ENCODE assay signal across 19 cellular contexts in genomic region chr4:159242427-159242826, GRCh38.
DNase-seq lines count a peak whose midpoint lies in the region; ATAC-seq lines count a peak whose summit lies in the region.
"Had no signal": no experiment of that assay in that cellular context is flagged by ENCODE, and none has a peak within 500 bp of the region (broad histone marks: within the 10 kb centered on the region; RNA-seq: fewer than 3 reads in every experiment).

No MANE protein-coding gene starts in this region.

- H3K4me3 Mint-ChIP-seq in dendritic cell treated with granulocyte-macrophage colony-stimulating factor and Interleukin-4, amounts not matched to agents 40 ng/mL and 50 ng/mL, for 4 days = peak overlapping the region; percentile 45
- H3K4me3 Mint-ChIP-seq: CD4-positive, alpha-beta memory T cell had no signal

- H3K4me1 Mint-ChIP-seq in dendritic cell treated with granulocyte-macrophage colony-stimulating factor and Interleukin-4, amounts not matched to agents 40 ng/mL and 50 ng/mL, for 4 days (ENCODE audit: low read depth) = peaks cover 20% of the 10 kb centered on the region

- H3K9me3 Mint-ChIP-seq in dendritic cell treated with granulocyte-macrophage colony-stimulating factor and Interleukin-4, amounts not matched to agents 40 ng/mL and 50 ng/mL, for 4 days = no peaks in the 10 kb centered on the region
- H3K9me3 Mint-ChIP-seq: CD4-positive, alpha-beta memory T cell had no signal

- ATAC-seq in left lobe of liver = no peak
- ATAC-seq in GM21515 (IDR thresholded peaks at IDR 0.05; ENCODE audit: unreplicated experiment) = no peak
- ATAC-seq: GM12878 had no signal

- H3K27me3 Mint-ChIP-seq in dendritic cell treated with granulocyte-macrophage colony-stimulating factor and Interleukin-4, amounts not matched to agents 40 ng/mL and 50 ng/mL, for 4 days = no peaks in the 10 kb centered on the region
- H3K27me3 Mint-ChIP-seq: CD4-positive, alpha-beta memory T cell had no signal

- H3K27ac Mint-ChIP-seq in dendritic cell treated with granulocyte-macrophage colony-stimulating factor and Interleukin-4, amounts not matched to agents 40 ng/mL and 50 ng/mL, for 4 days = peak overlapping the region; percentile 94
- H3K27ac Mint-ChIP-seq: CD4-positive, alpha-beta memory T cell had no signal

- DNase-seq in NCI-H526 treated with DMSO at 0.1 percent for 48 hours (lab: John Stamatoyannopoulos, UW) = peak; percentile 7
- DNase-seq in NCI-H526 (lab: John Stamatoyannopoulos, UW) = no peak
- DNase-seq in midbrain (lab: John Stamatoyannopoulos, UW) = peak; percentile 40
- peak; percentile 83 for DNase-seq in superior temporal gyrus (ENCODE audit: extremely low spot score)
- no peak for DNase-seq in left lobe of liver (ENCODE audit: low spot score)
- DNase-seq in H4 (ENCODE audit: low spot score) = no peak
- DNase-seq: ACHN; CD4-positive, alpha-beta memory T cell; DND-41; GM23248; IMR-90; NCI-H1105 treated with DMSO at 0.1 percent for 48 hours; NCI-H2029 treated with DMSO at 0.1 percent for 48 hours; NCI-H226; NCI-H510A treated with DMSO at 0.1 percent for 48 hours; Right ventricle myocardium superior had no signal

- H3K36me3 Mint-ChIP-seq in dendritic cell treated with granulocyte-macrophage colony-stimulating factor and Interleukin-4, amounts not matched to agents 40 ng/mL and 50 ng/mL, for 4 days (ENCODE audit: low read depth) = peaks cover 25% of the 10 kb centered on the region

- intact Hi-C loops in dendritic cell treated with granulocyte-macrophage colony-stimulating factor and Interleukin-4, amounts not matched to agents 40 ng/mL and 50 ng/mL, for 4 days (cut with micrococcal nuclease) = no loop called here

Comparison
In these comparisons a context has a peak if more than half of its experiments do, and no peak if none do; other contexts are left out.
1. DNase-seq: peak in NCI-H526 treated with DMSO at 0.1 percent for 48 hours (single experiment), midbrain (single experiment) and superior temporal gyrus (single experiment); none in NCI-H526 (0 of 2), left lobe of liver (single experiment) and H4 (single experiment).